Comparison of ENCODE assay signal across 9 cellular contexts in the genomic region with DNA sequence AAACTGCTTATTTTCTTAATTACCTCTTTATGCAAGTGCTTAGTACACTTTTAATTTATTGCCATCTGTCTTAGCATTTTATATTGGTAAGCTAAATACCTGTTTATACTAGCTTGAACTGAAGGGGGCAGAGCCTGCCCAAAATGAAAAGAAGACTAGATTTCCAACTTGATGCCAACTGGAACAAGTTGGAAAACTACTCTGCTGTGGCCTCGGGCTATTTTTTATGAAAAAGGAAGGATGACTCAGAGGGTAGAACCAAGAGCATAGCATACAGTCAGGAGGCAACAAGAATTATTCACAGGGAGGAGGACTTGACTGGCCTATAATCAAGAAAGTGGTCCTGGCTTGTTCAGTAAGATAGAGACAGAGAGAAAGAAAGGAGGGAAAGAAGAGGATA.
A peak's percentile ranks its signal among the peaks of the same experiment; 100 is the strongest.
DNase-seq lines count a peak whose midpoint lies in the region; TF ChIP-seq lines count a peak whose summit lies in the region.
"Had no signal": no experiment of that assay in that cellular context is flagged by ENCODE, and none has a peak within 500 bp of the region (broad histone marks: within the 10 kb centered on the region; RNA-seq: fewer than 3 reads in every experiment).

No MANE protein-coding gene starts in this region.

- H3K36me3 ChIP-seq in sigmoid colon, result no peaks in the 10 kb centered on the region

- H3K4me3 ChIP-seq in sigmoid colon, result no peak overlapping the region

- no peak overlapping the region for H3K4me3 Mint-ChIP-seq in chondrocyte (ENCODE audit: unreplicated experiment)

- H3K4me1 Mint-ChIP-seq in chondrocyte (ENCODE audit: low read depth), result peaks cover 15% of the 10 kb centered on the region

- TF ChIP-seq CTCF in chondrocyte (IDR thresholded peaks at IDR 0.05) (peak; percentile 80), sigmoid colon (IDR thresholded peaks at IDR 0.05) (no peak)

- DNase-seq in DMS 273 (lab: John Stamatoyannopoulos, UW; ENCODE audit: unreplicated experiment) (peak; percentile 84), NCI-H146 treated with DMSO at 0.1 percent for 48 hours (lab: John Stamatoyannopoulos, UW; ENCODE audit: unreplicated experiment) (peak; percentile 11), chondrocyte (ENCODE audit: low spot score) (no peak), myocyte (ENCODE audit: low read depth) (peak; percentile 93), NCI-H187 (lab: John Stamatoyannopoulos, UW) (no peak), sigmoid colon (no peak)
- DNase-seq in stimulated activated CD4-positive, alpha-beta T cell treated with anti-CD3 and anti-CD28 coated beads, Interleukin-12 subunit alpha, Interleukin-12 subunit beta, amount 100 ng/mL, for 4 hours, result no peak
- DNase-seq in effector CD8-positive, alpha-beta T cell (lab: John Stamatoyannopoulos, UW), result no peak
- DNase-seq: stimulated activated CD4-positive, alpha-beta T cell treated with anti-CD3 and anti-CD28 coated beads, Interleukin-2, amount 100 ng/mL, for 48 hours had no signal

- H3K9me3 ChIP-seq in sigmoid colon, result no peaks in the 10 kb centered on the region

- H3K36me3 Mint-ChIP-seq in chondrocyte (ENCODE audit: low read depth), result no peaks in the 10 kb centered on the region

- no peak overlapping the region for H3K27ac ChIP-seq in sigmoid colon

- 28 to 42% methylated on average over 1 of the region's 1 CpG for whole genome bisulfite sequencing in sigmoid colon, 2 donors

- no peaks in the 10 kb centered on the region for H3K9me3 Mint-ChIP-seq in chondrocyte (ENCODE audit: low read depth)

- intact Hi-C loops in sigmoid colon (cut with DNase I), result no loop called here

- TF ChIP-seq POLR2A in sigmoid colon (IDR thresholded peaks at IDR 0.05), result no peak

- H3K4me1 ChIP-seq in sigmoid colon, result no peaks in the 10 kb centered on the region

- H3K27me3 Mint-ChIP-seq in chondrocyte (ENCODE audit: low read depth), result no peaks in the 10 kb centered on the region

- no peak overlapping the region for H3K27ac Mint-ChIP-seq in chondrocyte (ENCODE audit: unreplicated experiment)

- no peak for TF ChIP-seq EP300 in sigmoid colon (IDR thresholded peaks at IDR 0.05)

- no peaks in the 10 kb centered on the region for H3K27me3 ChIP-seq in sigmoid colon

Comparison
In these comparisons a context has a peak if more than half of its experiments do, and no peak if none do; other contexts are left out.
1. DNase-seq: peak in DMS 273 (single experiment), NCI-H146 treated with DMSO at 0.1 percent for 48 hours (single experiment) and myocyte (single experiment); none in chondrocyte (single experiment), stimulated activated CD4-positive, alpha-beta T cell treated with anti-CD3 and anti-CD28 coated beads, Interleukin-12 subunit alpha, Interleukin-12 subunit beta, amount 100 ng/mL, for 4 hours (single experiment), effector CD8-positive, alpha-beta T cell (single experiment), NCI-H187 (0 of 2) and sigmoid colon (single experiment).